ENCODE assay signal across 1 cellular context in genomic region chr18:9961031-9961430, GRCh38.
TF ChIP-seq lines count a peak whose summit lies in the region.

No MANE protein-coding gene starts in this region.

TF ChIP-seq in GM23338, 12 proteins besides CTCF, POLR2A, EP300 and RAD21 (continued from another document):
- TF ChIP-seq, protein P1, sequence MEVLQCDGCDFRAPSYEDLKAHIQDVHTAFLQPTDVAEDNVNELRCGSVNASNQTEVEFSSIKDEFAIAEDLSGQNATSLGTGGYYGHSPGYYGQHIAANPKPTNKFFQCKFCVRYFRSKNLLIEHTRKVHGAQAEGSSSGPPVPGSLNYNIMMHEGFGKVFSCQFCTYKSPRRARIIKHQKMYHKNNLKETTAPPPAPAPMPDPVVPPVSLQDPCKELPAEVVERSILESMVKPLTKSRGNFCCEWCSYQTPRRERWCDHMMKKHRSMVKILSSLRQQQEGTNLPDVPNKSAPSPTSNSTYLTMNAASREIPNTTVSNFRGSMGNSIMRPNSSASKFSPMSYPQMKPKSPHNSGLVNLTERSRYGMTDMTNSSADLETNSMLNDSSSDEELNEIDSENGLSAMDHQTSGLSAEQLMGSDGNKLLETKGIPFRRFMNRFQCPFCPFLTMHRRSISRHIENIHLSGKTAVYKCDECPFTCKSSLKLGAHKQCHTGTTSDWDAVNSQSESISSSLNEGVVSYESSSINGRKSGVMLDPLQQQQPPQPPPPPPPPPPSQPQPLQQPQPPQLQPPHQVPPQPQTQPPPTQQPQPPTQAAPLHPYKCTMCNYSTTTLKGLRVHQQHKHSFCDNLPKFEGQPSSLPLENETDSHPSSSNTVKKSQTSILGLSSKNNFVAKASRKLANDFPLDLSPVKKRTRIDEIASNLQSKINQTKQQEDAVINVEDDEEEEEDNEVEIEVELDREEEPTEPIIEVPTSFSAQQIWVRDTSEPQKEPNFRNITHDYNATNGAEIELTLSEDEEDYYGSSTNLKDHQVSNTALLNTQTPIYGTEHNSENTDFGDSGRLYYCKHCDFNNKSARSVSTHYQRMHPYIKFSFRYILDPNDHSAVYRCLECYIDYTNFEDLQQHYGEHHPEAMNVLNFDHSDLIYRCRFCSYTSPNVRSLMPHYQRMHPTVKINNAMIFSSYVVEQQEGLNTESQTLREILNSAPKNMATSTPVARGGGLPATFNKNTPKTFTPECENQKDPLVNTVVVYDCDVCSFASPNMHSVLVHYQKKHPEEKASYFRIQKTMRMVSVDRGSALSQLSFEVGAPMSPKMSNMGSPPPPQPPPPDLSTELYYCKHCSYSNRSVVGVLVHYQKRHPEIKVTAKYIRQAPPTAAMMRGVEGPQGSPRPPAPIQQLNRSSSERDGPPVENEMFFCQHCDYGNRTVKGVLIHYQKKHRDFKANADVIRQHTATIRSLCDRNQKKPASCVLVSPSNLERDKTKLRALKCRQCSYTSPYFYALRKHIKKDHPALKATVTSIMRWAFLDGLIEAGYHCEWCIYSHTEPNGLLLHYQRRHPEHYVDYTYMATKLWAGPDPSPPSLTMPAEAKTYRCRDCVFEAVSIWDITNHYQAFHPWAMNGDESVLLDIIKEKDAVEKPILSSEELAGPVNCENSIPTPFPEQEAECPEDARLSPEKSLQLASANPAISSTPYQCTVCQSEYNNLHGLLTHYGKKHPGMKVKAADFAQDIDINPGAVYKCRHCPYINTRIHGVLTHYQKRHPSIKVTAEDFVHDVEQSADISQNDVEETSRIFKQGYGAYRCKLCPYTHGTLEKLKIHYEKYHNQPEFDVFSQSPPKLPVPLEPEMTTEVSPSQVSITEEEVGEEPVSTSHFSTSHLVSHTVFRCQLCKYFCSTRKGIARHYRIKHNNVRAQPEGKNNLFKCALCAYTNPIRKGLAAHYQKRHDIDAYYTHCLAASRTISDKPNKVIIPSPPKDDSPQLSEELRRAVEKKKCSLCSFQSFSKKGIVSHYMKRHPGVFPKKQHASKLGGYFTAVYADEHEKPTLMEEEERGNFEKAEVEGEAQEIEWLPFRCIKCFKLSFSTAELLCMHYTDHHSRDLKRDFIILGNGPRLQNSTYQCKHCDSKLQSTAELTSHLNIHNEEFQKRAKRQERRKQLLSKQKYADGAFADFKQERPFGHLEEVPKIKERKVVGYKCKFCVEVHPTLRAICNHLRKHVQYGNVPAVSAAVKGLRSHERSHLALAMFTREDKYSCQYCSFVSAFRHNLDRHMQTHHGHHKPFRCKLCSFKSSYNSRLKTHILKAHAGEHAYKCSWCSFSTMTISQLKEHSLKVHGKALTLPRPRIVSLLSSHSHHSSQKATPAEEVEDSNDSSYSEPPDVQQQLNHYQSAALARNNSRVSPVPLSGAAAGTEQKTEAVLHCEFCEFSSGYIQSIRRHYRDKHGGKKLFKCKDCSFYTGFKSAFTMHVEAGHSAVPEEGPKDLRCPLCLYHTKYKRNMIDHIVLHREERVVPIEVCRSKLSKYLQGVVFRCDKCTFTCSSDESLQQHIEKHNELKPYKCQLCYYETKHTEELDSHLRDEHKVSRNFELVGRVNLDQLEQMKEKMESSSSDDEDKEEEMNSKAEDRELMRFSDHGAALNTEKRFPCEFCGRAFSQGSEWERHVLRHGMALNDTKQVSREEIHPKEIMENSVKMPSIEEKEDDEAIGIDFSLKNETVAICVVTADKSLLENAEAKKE (CRISPR knock-in tag; IDR thresholded peaks at IDR 0.05), result no peak
TF ChIP-seq in GM23338: peak in this region for 0.
